ENCODE assay signal across 1 cellular context in the genomic region with DNA sequence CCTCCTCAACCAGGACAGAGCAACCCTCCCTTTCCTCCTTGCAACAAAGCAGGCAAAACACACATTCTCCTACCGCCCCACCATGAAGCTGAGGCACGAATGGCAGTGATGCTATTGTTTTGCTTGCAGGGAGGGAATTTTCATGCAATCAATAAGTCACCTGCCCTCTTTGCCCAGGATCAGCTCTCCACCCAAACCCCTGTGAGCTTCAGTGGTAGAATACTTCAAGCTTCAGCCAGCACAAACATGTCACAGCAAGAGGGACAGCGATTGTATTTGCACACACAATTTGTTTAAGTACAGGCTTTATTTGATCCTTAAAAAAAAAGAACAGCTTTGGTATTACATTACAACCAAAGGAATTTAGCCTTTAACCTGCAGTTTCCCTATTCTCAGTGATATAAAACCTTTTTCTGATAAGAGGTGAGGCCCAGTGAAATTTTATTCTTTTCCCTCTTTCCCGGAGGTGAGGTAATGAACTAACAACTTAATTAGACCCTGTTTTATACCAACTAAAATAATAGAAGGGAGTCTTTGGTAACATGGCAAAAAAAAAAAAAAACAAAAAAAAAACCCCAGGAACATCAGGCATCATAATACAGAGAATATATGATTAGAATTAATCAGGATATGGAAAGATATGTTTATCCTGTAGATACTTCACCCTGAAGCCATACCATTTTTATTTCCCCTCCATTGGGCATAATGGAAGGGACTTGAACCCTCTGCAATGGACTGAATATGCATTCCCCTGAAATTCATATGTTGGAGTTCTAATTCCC.
TF ChIP-seq lines count a peak whose summit lies in the region.

No MANE protein-coding gene starts in this region.

TF ChIP-seq in K562, 482 proteins besides CTCF, POLR2A, EP300 and RAD21 (continued from another document):
- TF ChIP-seq, protein P1, sequence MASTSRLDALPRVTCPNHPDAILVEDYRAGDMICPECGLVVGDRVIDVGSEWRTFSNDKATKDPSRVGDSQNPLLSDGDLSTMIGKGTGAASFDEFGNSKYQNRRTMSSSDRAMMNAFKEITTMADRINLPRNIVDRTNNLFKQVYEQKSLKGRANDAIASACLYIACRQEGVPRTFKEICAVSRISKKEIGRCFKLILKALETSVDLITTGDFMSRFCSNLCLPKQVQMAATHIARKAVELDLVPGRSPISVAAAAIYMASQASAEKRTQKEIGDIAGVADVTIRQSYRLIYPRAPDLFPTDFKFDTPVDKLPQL (IDR thresholded peaks at IDR 0.05; ENCODE audit: extremely low read depth, insufficient read length), result no peak
- TF ChIP-seq, protein P2, sequence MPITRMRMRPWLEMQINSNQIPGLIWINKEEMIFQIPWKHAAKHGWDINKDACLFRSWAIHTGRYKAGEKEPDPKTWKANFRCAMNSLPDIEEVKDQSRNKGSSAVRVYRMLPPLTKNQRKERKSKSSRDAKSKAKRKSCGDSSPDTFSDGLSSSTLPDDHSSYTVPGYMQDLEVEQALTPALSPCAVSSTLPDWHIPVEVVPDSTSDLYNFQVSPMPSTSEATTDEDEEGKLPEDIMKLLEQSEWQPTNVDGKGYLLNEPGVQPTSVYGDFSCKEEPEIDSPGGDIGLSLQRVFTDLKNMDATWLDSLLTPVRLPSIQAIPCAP (CRISPR knock-in tag; IDR thresholded peaks at IDR 0.05; ENCODE audit: borderline replicate concordance), result no peak
- TF ChIP-seq EP400 (IDR thresholded peaks at IDR 0.05), result no peak
- no peak for TF ChIP-seq ZC3H4 (CRISPR knock-in tag; IDR thresholded peaks at IDR 0.05; ENCODE audit: borderline replicate concordance)
- no peak for TF ChIP-seq NEUROD1 (IDR thresholded peaks at IDR 0.05; ENCODE audit: borderline replicate concordance, low read depth, low read length, partially characterized antibody)
- TF ChIP-seq KDM4B (IDR thresholded peaks at IDR 0.05; ENCODE audit: borderline replicate concordance in 2 of 2, low read depth in 1 of 2), result no peak
TF ChIP-seq in K562: peak in this region for 0.
